21 cellular contexts compared by ENCODE assay signal in genomic region chr17:3867106-3867505, GRCh38. TPM values are rescaled to one million over a fixed set of nuclear protein-coding genes. Genes with fewer than 3 reads are reported as not detected.
"Had no signal": no experiment of that assay in that cellular context is flagged by ENCODE, and none has a peak within 500 bp of the region (broad histone marks: within the 10 kb centered on the region; RNA-seq: fewer than 3 reads in every experiment).

No MANE protein-coding gene starts in this region.

- H3K4me1 ChIP-seq: foreskin keratinocyte, parathyroid adenoma had no signal

- ATAC-seq: foreskin keratinocyte; stimulated activated naive CD8-positive, alpha-beta T cell treated with anti-CD3 and anti-CD28 coated beads, Interleukin-15, Interleukin-2, amounts not matched to agents 100 U/mL and 50 U/mL, for 24 hours had no signal

- H3K9me3 ChIP-seq: esophagus muscularis mucosa, heart right ventricle, right atrium auricular region, testis, transverse colon had no signal

- H3K27me3 ChIP-seq: esophagus muscularis mucosa, foreskin keratinocyte, heart right ventricle, right atrium auricular region, testis, transverse colon had no signal

- H3K9me3 Mint-ChIP-seq: activated naive CD4-positive, alpha-beta T cell treated with anti-CD3 and anti-CD28 coated beads, Interleukin-2, amount 10 ng/mL, durations not matched to agents 7 days and 5 days; central memory CD8-positive, alpha-beta T cell; dendritic cell treated with granulocyte-macrophage colony-stimulating factor and Interleukin-4, amounts not matched to agents 40 ng/mL and 50 ng/mL, for 4 days; memory B cell; nephron had no signal

- H3K4me3 ChIP-seq: esophagus muscularis mucosa, heart right ventricle, right atrium auricular region, testis, transverse colon had no signal

- H3K4me3 Mint-ChIP-seq: activated naive CD4-positive, alpha-beta T cell treated with anti-CD3 and anti-CD28 coated beads, Interleukin-2, amount 10 ng/mL, durations not matched to agents 7 days and 5 days; central memory CD8-positive, alpha-beta T cell; dendritic cell treated with granulocyte-macrophage colony-stimulating factor and Interleukin-4, amounts not matched to agents 40 ng/mL and 50 ng/mL, for 4 days; memory B cell; nephron had no signal

- H3K27ac ChIP-seq: esophagus muscularis mucosa, foreskin keratinocyte, heart right ventricle, parathyroid adenoma, right atrium auricular region, testis, transverse colon had no signal

- H3K36me3 ChIP-seq: right atrium auricular region, transverse colon had no signal

- H3K27ac Mint-ChIP-seq: activated naive CD4-positive, alpha-beta T cell treated with anti-CD3 and anti-CD28 coated beads, Interleukin-2, amount 10 ng/mL, durations not matched to agents 7 days and 5 days; dendritic cell treated with granulocyte-macrophage colony-stimulating factor and Interleukin-4, amounts not matched to agents 40 ng/mL and 50 ng/mL, for 4 days; memory B cell had no signal

- H3K27me3 Mint-ChIP-seq: activated naive CD4-positive, alpha-beta T cell treated with anti-CD3 and anti-CD28 coated beads, Interleukin-2, amount 10 ng/mL, durations not matched to agents 7 days and 5 days; central memory CD8-positive, alpha-beta T cell; dendritic cell treated with granulocyte-macrophage colony-stimulating factor and Interleukin-4, amounts not matched to agents 40 ng/mL and 50 ng/mL, for 4 days; memory B cell had no signal

- DNase-seq: activated CD4-positive, alpha-beta T cell treated with anti-CD3 and anti-CD28 coated beads for 4 hours; activated CD4-positive, alpha-beta T cell treated with anti-CD3 and anti-CD28 coated beads, Interleukin-2, amount 50 U/mL, for 48 hours; activated CD8-positive, alpha-beta memory T cell treated with anti-CD3 and anti-CD28 coated beads for 24 hours; activated gamma-delta T cell; activated naive CD4-positive, alpha-beta T cell treated with anti-CD3 and anti-CD28 coated beads, Interleukin-2, amount 10 ng/mL, durations not matched to agents 7 days and 5 days; foreskin keratinocyte; heart right ventricle; stimulated activated naive CD8-positive, alpha-beta T cell treated with anti-CD3 and anti-CD28 coated beads, Interleukin-15, Interleukin-2, amounts not matched to agents 100 U/mL and 50 U/mL, for 24 hours; T-helper 2 cell; transverse colon had no signal

RNA-seq across cellular contexts. Expression of gene P2RX1, which starts 49.2 kb away (rescaled TPM):
- total RNA-seq: bronchial epithelial cell, foreskin keratinocyte, kidney epithelial cell, pulmonary artery endothelial cell had no signal
- polyA plus RNA-seq: foreskin keratinocyte had no signal
